Comparison of ENCODE assay signal across 10 cellular contexts in genomic region chr11:130403301-130403804, GRCh38. TPM values are rescaled to one million over a fixed set of nuclear protein-coding genes. Genes with fewer than 3 reads are reported as not detected.
DNase-seq lines count a peak whose midpoint lies in the region; FAIRE-seq and TF ChIP-seq lines count a peak whose summit lies in the region.
"Had no signal": no experiment of that assay in that cellular context is flagged by ENCODE, and none has a peak within 500 bp of the region (broad histone marks: within the 10 kb centered on the region; RNA-seq: fewer than 3 reads in every experiment).

No MANE protein-coding gene starts in this region.

- peaks cover 40% of the 10 kb centered on the region for H3K4me1 ChIP-seq in fibroblast of lung (ENCODE audit: control insufficient read depth, extremely low read depth, insufficient read depth, low read length)

- peaks cover 2% of the 10 kb centered on the region for H3K9me3 Mint-ChIP-seq in glutamatergic neuron (ENCODE audit: unreplicated experiment)
- H3K9me3 Mint-ChIP-seq: central memory CD8-positive, alpha-beta T cell had no signal

- H3K4me3 ChIP-seq in fibroblast of lung (replicated peaks in 1 of 4; ENCODE audit: control extremely low read depth in 1 of 4, insufficient read depth in 1 of 4, low read depth in 3 of 4, low read length in 4 of 4) = peak overlapping the region in 1 of 4 experiments; percentile 27

- TF ChIP-seq CTCF in fibroblast of lung (conservative IDR thresholded peaks at IDR 0.05 in 1 of 2, IDR thresholded peaks at IDR 0.05 in 1 of 2; ENCODE audit: low read depth in 1 of 2, low read length in 2 of 2) (peak in 1 of 2 donors; percentile 1), glutamatergic neuron (IDR thresholded peaks at IDR 0.05; ENCODE audit: partially characterized antibody, unreplicated experiment) (no peak)

- H3K9ac ChIP-seq in fibroblast of lung (ENCODE audit: insufficient read depth, low read length) = peak overlapping the region; percentile 34

- H4K20me1 ChIP-seq in fibroblast of lung (ENCODE audit: control insufficient read depth, extremely low read depth, insufficient read depth, low read length) = no peaks in the 10 kb centered on the region

- peaks cover 6% of the 10 kb centered on the region for H3K27me3 Mint-ChIP-seq in glutamatergic neuron (ENCODE audit: unreplicated experiment)

- H3K36me3 Mint-ChIP-seq in glutamatergic neuron (ENCODE audit: unreplicated experiment) = no peaks in the 10 kb centered on the region

- FAIRE-seq in RCC 7860 (lab: Jason Lieb, UNC) = peak; percentile 39

- peak overlapping the region; percentile 92 for H3K27ac ChIP-seq in fibroblast of lung (ENCODE audit: insufficient read depth, low read length)

- H3K9me3 ChIP-seq in fibroblast of lung (ENCODE audit: control insufficient read depth, insufficient read depth, low read depth, low read length) = no peaks in the 10 kb centered on the region

- H3K79me2 ChIP-seq in fibroblast of lung (ENCODE audit: control insufficient read depth, insufficient read depth, low read length) = no peaks in the 10 kb centered on the region

- H3K27ac Mint-ChIP-seq in glutamatergic neuron (ENCODE audit: unreplicated experiment) = no peak overlapping the region

- peak; percentile 50 for DNase-seq in A172 (ENCODE audit: low spot score)
- peak; percentile 51 for DNase-seq in RCC 7860 (ENCODE audit: low spot score)
- DNase-seq in fibroblast of lung (ENCODE audit: low read depth in 2 of 2) = peak; percentile 88 to 94
- peak; percentile 95 for DNase-seq in myocyte (ENCODE audit: low read depth)
- no peak for DNase-seq in NCI-H2107 (lab: John Stamatoyannopoulos, UW)
- no peak for DNase-seq in glutamatergic neuron
- DNase-seq in NCI-H1105 treated with DMSO at 0.1 percent for 48 hours (lab: John Stamatoyannopoulos, UW) = no peak
- DNase-seq in activated CD8-positive, alpha-beta memory T cell treated with anti-CD3 and anti-CD28 coated beads, Interleukin-2, amount 50 U/mL, for 4 hours = no peak
- DNase-seq: GOT3 had no signal

- no peaks in the 10 kb centered on the region for H3K27me3 ChIP-seq in fibroblast of lung (ENCODE audit: control insufficient read depth, insufficient read depth, low read length)

- H2AFZ ChIP-seq in fibroblast of lung (ENCODE audit: low read length) = peak overlapping the region; percentile 4

- no peaks in the 10 kb centered on the region for H3K36me3 ChIP-seq in fibroblast of lung (ENCODE audit: control insufficient read depth, insufficient read depth, low read length)

- peak overlapping the region; percentile 70 for H3K4me2 ChIP-seq in fibroblast of lung (ENCODE audit: extremely low read depth, insufficient read depth, low read length)

- H3K4me1 Mint-ChIP-seq in glutamatergic neuron (ENCODE audit: low read depth, unreplicated experiment) = peaks cover 10% of the 10 kb centered on the region

- H3K4me3 Mint-ChIP-seq in glutamatergic neuron (ENCODE audit: unreplicated experiment) = no peak overlapping the region
- H3K4me3 Mint-ChIP-seq: central memory CD8-positive, alpha-beta T cell had no signal

RNA-seq across cellular contexts. Expression of gene ADAMTS8, which starts 25.1 kb away (rescaled TPM):
- not detected in 2 replicates for total RNA-seq in A172 (2014; rRNA removed; shearing (Covaris generic))
- total RNA-seq in fibroblast of lung (8.5 and 15.0 TPM in 2 replicates), myocyte (0.13 and 0.16 TPM in 2 replicates), glutamatergic neuron (ENCODE audit: unreplicated experiment) (0.32 TPM)
- polyA plus RNA-seq in fibroblast of lung = 17.5 and 18.8 TPM in 2 replicates
- 19.6 and 21.9 TPM in 2 replicates for polyA plus RNA-seq in fibroblast of lung (2012)
- polyA minus RNA-seq in fibroblast of lung (ENCODE audit: low replicate concordance) = 16.6 and 17.2 TPM in 2 replicates
- polyA plus RNA-seq in myocyte (2012) = 0.57 TPM

RNA-seq across cellular contexts. Expression of gene ADAMTS15, which starts 45.1 kb away (rescaled TPM):
- total RNA-seq in A172 (2014; rRNA removed; shearing (Covaris generic)) = 0.67 and 1.0 TPM in 2 replicates
- 23.4 and 24.9 TPM in 2 replicates for total RNA-seq in fibroblast of lung
- 14.9 and 18.2 TPM in 2 replicates for polyA plus RNA-seq in fibroblast of lung
- 22.3 and 26.8 TPM in 2 replicates for polyA plus RNA-seq in fibroblast of lung (2012)
- polyA minus RNA-seq in fibroblast of lung (ENCODE audit: low replicate concordance) = 54.4 and 58.7 TPM in 2 replicates
- 1.8 and 5.0 TPM in 2 replicates for total RNA-seq in myocyte
- polyA plus RNA-seq in myocyte (2012) = 1.9 TPM
- total RNA-seq in glutamatergic neuron (ENCODE audit: unreplicated experiment) = 0.20 TPM

Comparison
In these comparisons a context has a peak if more than half of its experiments do, and no peak if none do; other contexts are left out.
1. DNase-seq: peak in A172 (single experiment), RCC 7860 (single experiment), fibroblast of lung (2 of 2) and myocyte (single experiment); none in NCI-H2107 (single experiment), glutamatergic neuron (single experiment), NCI-H1105 treated with DMSO at 0.1 percent for 48 hours (single experiment) and activated CD8-positive, alpha-beta memory T cell treated with anti-CD3 and anti-CD28 coated beads, Interleukin-2, amount 50 U/mL, for 4 hours (single experiment).